In genomic region chrX:34638116-34638515, GRCh38 we compare ENCODE assay signal across 9 cellular contexts. TPM values are rescaled to one million over a fixed set of nuclear protein-coding genes. Genes with fewer than 3 reads are reported as not detected.
A peak's percentile ranks its signal among the peaks of the same experiment; 100 is the strongest.
DNase-seq lines count a peak whose midpoint lies in the region; ATAC-seq and TF ChIP-seq lines count a peak whose summit lies in the region.
"Had no signal": no experiment of that assay in that cellular context is flagged by ENCODE, and none has a peak within 500 bp of the region (broad histone marks: within the 10 kb centered on the region; RNA-seq: fewer than 3 reads in every experiment).

No MANE protein-coding gene starts in this region.

- no peak overlapping the region for H2AFZ ChIP-seq in hepatocyte

- intact Hi-C loops in heart right ventricle (cut with DNase I), result no loop called here
- intact Hi-C loops in cardiac septum (cut with DNase I), result no loop called here

- TF ChIP-seq CTCF in heart right ventricle (IDR thresholded peaks at IDR 0.05) (peak; percentile 23 to 63 (median 52)), RWPE2 (IDR thresholded peaks at IDR 0.05; ENCODE audit: poor library complexity, severe bottlenecking) (peak; percentile 56), hepatocyte (IDR thresholded peaks at IDR 0.05; ENCODE audit: poor library complexity) (peak; percentile 72)

- H3K4me3 ChIP-seq in heart right ventricle (no peak overlapping the region), RWPE2 (ENCODE audit: severe bottlenecking) (no peak overlapping the region), hepatocyte (no peak overlapping the region)

- H3K79me2 ChIP-seq in hepatocyte, result peaks cover 2% of the 10 kb centered on the region

- no peaks in the 10 kb centered on the region for H3K9me2 ChIP-seq in hepatocyte (replicated peaks; ENCODE audit: insufficient read depth)

- no peak overlapping the region for H3K27ac ChIP-seq in heart right ventricle
- no peak overlapping the region for H3K27ac ChIP-seq in RWPE2 (ENCODE audit: poor library complexity, severe bottlenecking)
- H3K27ac ChIP-seq in hepatocyte, result no peak overlapping the region
- H3K27ac ChIP-seq: epithelial cell of prostate had no signal

- H3K27me3 ChIP-seq in heart right ventricle, result peaks cover 0 to 3% (median 0%) of the 10 kb centered on the region in 7 donors
- no peaks in the 10 kb centered on the region for H3K27me3 ChIP-seq in RWPE2 (ENCODE audit: insufficient read depth, poor library complexity, severe bottlenecking)
- no peaks in the 10 kb centered on the region for H3K27me3 ChIP-seq in hepatocyte

- DNase-seq in heart right ventricle (peak in 1 of 2 donors; percentile 20), cardiac septum (ENCODE audit: low spot score) (no peak), RWPE2 (ENCODE audit: low spot score) (no peak), hepatocyte (ENCODE audit: low spot score) (peak; percentile 80), mucosa of gallbladder (ENCODE audit: low spot score) (no peak), NCI-H1436 (lab: John Stamatoyannopoulos, UW) (no peak), H4 (ENCODE audit: low spot score) (no peak)

- H3K4me1 ChIP-seq in heart right ventricle, result peaks cover 0 to 42% (median 0%) of the 10 kb centered on the region in 9 donors
- H3K4me1 ChIP-seq in RWPE2 (ENCODE audit: insufficient read depth, poor library complexity, severe bottlenecking), result no peaks in the 10 kb centered on the region
- no peaks in the 10 kb centered on the region for H3K4me1 ChIP-seq in hepatocyte (ENCODE audit: insufficient read depth)

- H4K20me1 ChIP-seq in hepatocyte (ENCODE audit: insufficient read depth, poor library complexity, severe bottlenecking), result no peaks in the 10 kb centered on the region

- H3K36me3 ChIP-seq in heart right ventricle (peaks cover 0 to 25% (median 0%) of the 10 kb centered on the region in 9 donors), RWPE2 (ENCODE audit: low read depth) (no peaks in the 10 kb centered on the region), hepatocyte (replicated peaks; ENCODE audit: insufficient read depth, low read depth) (no peaks in the 10 kb centered on the region)

- WGBS in heart right ventricle, 2 donors, result 52 to 60% methylated on average over 1 of the region's 1 CpG
- WGBS in hepatocyte (ENCODE audit: low lambda C conversion rate, missing lambda C conversion rate), result 54% methylated on average over 1 of the region's 1 CpG

- ATAC-seq in heart right ventricle, result no peak
- no peak for ATAC-seq in RWPE2 (ENCODE audit: low read depth)
- no peak for ATAC-seq in HG03565 (IDR thresholded peaks at IDR 0.05; ENCODE audit: unreplicated experiment)

- H3K9me3 ChIP-seq in heart right ventricle, result no peaks in the 10 kb centered on the region
- H3K9me3 ChIP-seq in RWPE2 (ENCODE audit: severe bottlenecking), result no peaks in the 10 kb centered on the region
- no peaks in the 10 kb centered on the region for H3K9me3 ChIP-seq in hepatocyte (ENCODE audit: low read depth)

- no peak overlapping the region for H3K4me2 ChIP-seq in hepatocyte

RNA-seq across cellular contexts. Expression of gene TMEM47, which starts 19.0 kb away (rescaled TPM):
- total RNA-seq in heart right ventricle (10 to 100 TPM; 27.7 to 38.7 (median 32.2) TPM), cardiac septum (32.1 TPM), hepatocyte (31.2 and 34.1 TPM in 2 replicates), mucosa of gallbladder (27.5 TPM)
- polyA plus RNA-seq in heart right ventricle (10 to 100 TPM; 10.1 to 14.5 TPM), hepatocyte (14.7 and 20.8 TPM in 2 replicates)
- total RNA-seq in H4 (2014; rRNA removed; shearing (Covaris generic)), result 28.3 and 37.8 TPM in 2 replicates
